1 cellular context compared by ENCODE assay signal in genomic region chr5:150582281-150582791, GRCh38.
TF ChIP-seq lines count a peak whose summit lies in the region.

No MANE protein-coding gene starts in this region.

TF ChIP-seq in HepG2, 621 proteins besides CTCF, POLR2A, EP300 and RAD21 (continued from another document and continues in another):
- TF ChIP-seq ZNF724P (CRISPR knock-in tag; IDR thresholded peaks at IDR 0.05; ENCODE audit: borderline replicate concordance), result no peak
- no peak for TF ChIP-seq RNF2 (conservative IDR thresholded peaks at IDR 0.05; ENCODE audit: low read depth)
- TF ChIP-seq, protein P1, sequence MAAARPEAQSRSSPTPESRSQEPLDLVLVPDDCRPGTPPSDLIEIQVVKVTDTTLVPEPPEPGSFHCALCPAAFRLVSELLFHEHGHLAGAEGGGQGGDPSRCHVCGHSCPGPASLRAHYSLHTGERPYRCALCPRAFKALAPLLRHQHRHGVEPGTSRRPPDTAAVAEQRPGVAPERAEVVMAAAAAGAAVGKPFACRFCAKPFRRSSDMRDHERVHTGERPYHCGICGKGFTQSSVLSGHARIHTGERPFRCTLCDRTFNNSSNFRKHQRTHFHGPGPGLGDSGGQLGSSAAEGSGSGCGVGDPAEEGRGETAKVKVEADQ (CRISPR knock-in tag; IDR thresholded peaks at IDR 0.05; ENCODE audit: borderline replicate concordance), result no peak
- TF ChIP-seq ZNF577 (CRISPR knock-in tag; IDR thresholded peaks at IDR 0.05; ENCODE audit: borderline replicate concordance, low read depth), result no peak
- TF ChIP-seq DPF2 (CRISPR knock-in tag; IDR thresholded peaks at IDR 0.05; ENCODE audit: borderline replicate concordance, low read depth), result no peak
- no peak for TF ChIP-seq ZNF367 (CRISPR knock-in tag; IDR thresholded peaks at IDR 0.05; ENCODE audit: borderline replicate concordance)
- no peak for TF ChIP-seq WIZ (CRISPR knock-in tag; IDR thresholded peaks at IDR 0.05)
- no peak for TF ChIP-seq ZNF343 (CRISPR knock-in tag; IDR thresholded peaks at IDR 0.05)
- TF ChIP-seq ZNF562 (CRISPR knock-in tag; IDR thresholded peaks at IDR 0.05; ENCODE audit: borderline replicate concordance), result no peak
- TF ChIP-seq ZFP36L2 (CRISPR knock-in tag; IDR thresholded peaks at IDR 0.05), result no peak
- TF ChIP-seq SMC3 (IDR thresholded peaks at IDR 0.05; ENCODE audit: low read length), result no peak
- no peak for TF ChIP-seq REL (CRISPR knock-in tag; conservative IDR thresholded peaks at IDR 0.05)
- TF ChIP-seq ZNF24 (IDR thresholded peaks at IDR 0.05), result no peak
- no peak for TF ChIP-seq ZNF329 (CRISPR knock-in tag; IDR thresholded peaks at IDR 0.05; ENCODE audit: low read depth)
- no peak for TF ChIP-seq ZNF138 (CRISPR knock-in tag; IDR thresholded peaks at IDR 0.05; ENCODE audit: low read depth)
- no peak for TF ChIP-seq ZNF251 (CRISPR knock-in tag; IDR thresholded peaks at IDR 0.05)
- TF ChIP-seq, protein P2, sequence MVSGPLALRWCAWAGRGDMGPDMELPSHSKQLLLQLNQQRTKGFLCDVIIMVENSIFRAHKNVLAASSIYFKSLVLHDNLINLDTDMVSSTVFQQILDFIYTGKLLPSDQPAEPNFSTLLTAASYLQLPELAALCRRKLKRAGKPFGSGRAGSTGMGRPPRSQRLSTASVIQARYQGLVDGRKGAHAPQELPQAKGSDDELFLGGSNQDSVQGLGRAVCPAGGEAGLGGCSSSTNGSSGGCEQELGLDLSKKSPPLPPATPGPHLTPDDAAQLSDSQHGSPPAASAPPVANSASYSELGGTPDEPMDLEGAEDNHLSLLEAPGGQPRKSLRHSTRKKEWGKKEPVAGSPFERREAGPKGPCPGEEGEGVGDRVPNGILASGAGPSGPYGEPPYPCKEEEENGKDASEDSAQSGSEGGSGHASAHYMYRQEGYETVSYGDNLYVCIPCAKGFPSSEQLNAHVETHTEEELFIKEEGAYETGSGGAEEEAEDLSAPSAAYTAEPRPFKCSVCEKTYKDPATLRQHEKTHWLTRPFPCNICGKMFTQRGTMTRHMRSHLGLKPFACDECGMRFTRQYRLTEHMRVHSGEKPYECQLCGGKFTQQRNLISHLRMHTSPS (CRISPR knock-in tag; IDR thresholded peaks at IDR 0.05; ENCODE audit: low read depth), result no peak
- TF ChIP-seq PCBP2 (optimal IDR thresholded peaks at IDR 0.05; ENCODE audit: low read depth, low read length, poor library complexity, severe bottlenecking), result no peak
- no peak for TF ChIP-seq DNMT1 (CRISPR knock-in tag; IDR thresholded peaks at IDR 0.05)
- no peak for TF ChIP-seq YY1 (IDR thresholded peaks at IDR 0.05; ENCODE audit: insufficient read depth, insufficient replicate concordance, low read depth, low read length)
- no peak for TF ChIP-seq ZNF841 (CRISPR knock-in tag; IDR thresholded peaks at IDR 0.05; ENCODE audit: borderline replicate concordance)
- TF ChIP-seq THRA (CRISPR knock-in tag; IDR thresholded peaks at IDR 0.05; ENCODE audit: borderline replicate concordance), result 0 out of 2 replicates have a peak, but pooled peaks have one; percentile 56
- TF ChIP-seq FOXK1 (CRISPR knock-in tag; IDR thresholded peaks at IDR 0.05; ENCODE audit: borderline replicate concordance, low read depth), result no peak
- TF ChIP-seq ZNF563 (CRISPR knock-in tag; IDR thresholded peaks at IDR 0.05), result 0 out of 2 replicates have a peak, but pooled peaks have one; percentile 21
- no peak for TF ChIP-seq E2F1 (CRISPR knock-in tag; IDR thresholded peaks at IDR 0.05)
- no peak for TF ChIP-seq ZMAT5 (CRISPR knock-in tag; IDR thresholded peaks at IDR 0.05; ENCODE audit: borderline replicate concordance, low read depth)
- TF ChIP-seq, protein P3, sequence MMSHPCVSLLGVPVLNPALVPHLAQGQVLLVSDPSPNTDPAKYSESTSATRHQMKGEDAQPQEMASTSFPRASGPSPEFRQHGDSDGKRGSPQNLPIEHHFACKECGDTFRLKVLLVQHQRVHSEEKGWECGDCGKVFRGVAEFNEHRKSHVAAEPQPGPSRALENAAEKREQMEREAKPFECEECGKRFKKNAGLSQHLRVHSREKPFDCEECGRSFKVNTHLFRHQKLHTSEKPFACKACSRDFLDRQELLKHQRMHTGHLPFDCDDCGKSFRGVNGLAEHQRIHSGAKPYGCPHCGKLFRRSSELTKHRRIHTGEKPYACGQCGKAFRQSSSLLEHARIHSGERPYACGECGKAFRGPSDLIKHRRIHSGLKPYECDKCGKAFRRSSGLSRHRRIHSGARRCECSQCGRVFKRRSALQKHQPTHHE (CRISPR knock-in tag; IDR thresholded peaks at IDR 0.05; ENCODE audit: borderline replicate concordance), result no peak
- TF ChIP-seq ZNF496 (CRISPR knock-in tag; IDR thresholded peaks at IDR 0.05; ENCODE audit: insufficient replicate concordance), result no peak
- TF ChIP-seq ZNF205 (CRISPR knock-in tag; IDR thresholded peaks at IDR 0.05), result no peak
- TF ChIP-seq NFYB (CRISPR knock-in tag; IDR thresholded peaks at IDR 0.05), result no peak
- TF ChIP-seq GLI4 (CRISPR knock-in tag; IDR thresholded peaks at IDR 0.05; ENCODE audit: borderline replicate concordance), result no peak
- TF ChIP-seq ZBTB20 (CRISPR knock-in tag; IDR thresholded peaks at IDR 0.05; ENCODE audit: borderline replicate concordance, low read depth), result no peak
- TF ChIP-seq, protein P4, sequence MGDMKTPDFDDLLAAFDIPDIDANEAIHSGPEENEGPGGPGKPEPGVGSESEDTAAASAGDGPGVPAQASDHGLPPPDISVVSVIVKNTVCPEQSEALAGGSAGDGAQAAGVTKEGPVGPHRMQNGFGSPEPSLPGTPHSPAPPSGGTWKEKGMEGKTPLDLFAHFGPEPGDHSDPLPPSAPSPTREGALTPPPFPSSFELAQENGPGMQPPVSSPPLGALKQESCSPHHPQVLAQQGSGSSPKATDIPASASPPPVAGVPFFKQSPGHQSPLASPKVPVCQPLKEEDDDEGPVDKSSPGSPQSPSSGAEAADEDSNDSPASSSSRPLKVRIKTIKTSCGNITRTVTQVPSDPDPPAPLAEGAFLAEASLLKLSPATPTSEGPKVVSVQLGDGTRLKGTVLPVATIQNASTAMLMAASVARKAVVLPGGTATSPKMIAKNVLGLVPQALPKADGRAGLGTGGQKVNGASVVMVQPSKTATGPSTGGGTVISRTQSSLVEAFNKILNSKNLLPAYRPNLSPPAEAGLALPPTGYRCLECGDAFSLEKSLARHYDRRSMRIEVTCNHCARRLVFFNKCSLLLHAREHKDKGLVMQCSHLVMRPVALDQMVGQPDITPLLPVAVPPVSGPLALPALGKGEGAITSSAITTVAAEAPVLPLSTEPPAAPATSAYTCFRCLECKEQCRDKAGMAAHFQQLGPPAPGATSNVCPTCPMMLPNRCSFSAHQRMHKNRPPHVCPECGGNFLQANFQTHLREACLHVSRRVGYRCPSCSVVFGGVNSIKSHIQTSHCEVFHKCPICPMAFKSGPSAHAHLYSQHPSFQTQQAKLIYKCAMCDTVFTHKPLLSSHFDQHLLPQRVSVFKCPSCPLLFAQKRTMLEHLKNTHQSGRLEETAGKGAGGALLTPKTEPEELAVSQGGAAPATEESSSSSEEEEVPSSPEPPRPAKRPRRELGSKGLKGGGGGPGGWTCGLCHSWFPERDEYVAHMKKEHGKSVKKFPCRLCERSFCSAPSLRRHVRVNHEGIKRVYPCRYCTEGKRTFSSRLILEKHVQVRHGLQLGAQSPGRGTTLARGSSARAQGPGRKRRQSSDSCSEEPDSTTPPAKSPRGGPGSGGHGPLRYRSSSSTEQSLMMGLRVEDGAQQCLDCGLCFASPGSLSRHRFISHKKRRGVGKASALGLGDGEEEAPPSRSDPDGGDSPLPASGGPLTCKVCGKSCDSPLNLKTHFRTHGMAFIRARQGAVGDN (CRISPR knock-in tag; IDR thresholded peaks at IDR 0.05), result peak; percentile 50
- no peak for TF ChIP-seq PHF21A (CRISPR knock-in tag; IDR thresholded peaks at IDR 0.05)
- TF ChIP-seq HIVEP1 (CRISPR knock-in tag; IDR thresholded peaks at IDR 0.05), result no peak
- no peak for TF ChIP-seq RFXAP (CRISPR knock-in tag; IDR thresholded peaks at IDR 0.05; ENCODE audit: borderline replicate concordance)
- no peak for TF ChIP-seq FOSL1 (CRISPR knock-in tag; IDR thresholded peaks at IDR 0.05; ENCODE audit: borderline replicate concordance)
- no peak for TF ChIP-seq CBFB (CRISPR knock-in tag; IDR thresholded peaks at IDR 0.05)
- no peak for TF ChIP-seq TARDBP (CRISPR knock-in tag; IDR thresholded peaks at IDR 0.05)
- TF ChIP-seq ZNF549 (CRISPR knock-in tag; IDR thresholded peaks at IDR 0.05), result no peak
- TF ChIP-seq, protein P5, sequence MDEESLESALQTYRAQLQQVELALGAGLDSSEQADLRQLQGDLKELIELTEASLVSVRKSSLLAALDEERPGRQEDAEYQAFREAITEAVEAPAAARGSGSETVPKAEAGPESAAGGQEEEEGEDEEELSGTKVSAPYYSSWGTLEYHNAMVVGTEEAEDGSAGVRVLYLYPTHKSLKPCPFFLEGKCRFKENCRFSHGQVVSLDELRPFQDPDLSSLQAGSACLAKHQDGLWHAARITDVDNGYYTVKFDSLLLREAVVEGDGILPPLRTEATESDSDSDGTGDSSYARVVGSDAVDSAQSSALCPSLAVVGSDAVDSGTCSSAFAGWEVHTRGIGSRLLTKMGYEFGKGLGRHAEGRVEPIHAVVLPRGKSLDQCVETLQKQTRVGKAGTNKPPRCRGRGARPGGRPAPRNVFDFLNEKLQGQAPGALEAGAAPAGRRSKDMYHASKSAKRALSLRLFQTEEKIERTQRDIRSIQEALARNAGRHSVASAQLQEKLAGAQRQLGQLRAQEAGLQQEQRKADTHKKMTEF (CRISPR knock-in tag; IDR thresholded peaks at IDR 0.05), result no peak
- TF ChIP-seq ZNF451 (CRISPR knock-in tag; IDR thresholded peaks at IDR 0.05), result no peak
- no peak for TF ChIP-seq ZNF121 (CRISPR knock-in tag; IDR thresholded peaks at IDR 0.05)
- TF ChIP-seq TAF15 (IDR thresholded peaks at IDR 0.05; ENCODE audit: low read depth, low read length, poor library complexity, severe bottlenecking), result no peak
- no peak for TF ChIP-seq FOXC1 (CRISPR knock-in tag; IDR thresholded peaks at IDR 0.05; ENCODE audit: borderline replicate concordance)
- TF ChIP-seq TCF7 (IDR thresholded peaks at IDR 0.05; ENCODE audit: low read depth), result peak; percentile 59; the same call in 1 of the 2 replicates
- TF ChIP-seq HMGXB4 (CRISPR knock-in tag; IDR thresholded peaks at IDR 0.05; ENCODE audit: borderline replicate concordance in 1 of 2, low read depth in 1 of 2), result no peak
- TF ChIP-seq ZNF75D (CRISPR knock-in tag; IDR thresholded peaks at IDR 0.05; ENCODE audit: borderline replicate concordance), result no peak
- no peak for TF ChIP-seq PRDM15 (CRISPR knock-in tag; IDR thresholded peaks at IDR 0.05)
- TF ChIP-seq CC2D1A (CRISPR knock-in tag; IDR thresholded peaks at IDR 0.05), result no peak
- no peak for TF ChIP-seq ZNF124 (CRISPR knock-in tag; IDR thresholded peaks at IDR 0.05)
- TF ChIP-seq ZNF747 (CRISPR knock-in tag; IDR thresholded peaks at IDR 0.05; ENCODE audit: borderline replicate concordance), result no peak
